Comparison of ENCODE assay signal across 2 cellular contexts in genomic region chr11:123173040-123173855, GRCh38.
TF ChIP-seq lines count a peak whose summit lies in the region.

No MANE protein-coding gene starts in this region.

TF ChIP-seq in SK-N-SH, 30 proteins besides CTCF, POLR2A, EP300 and RAD21 (continued from another document):
- TF ChIP-seq MEF2A (IDR thresholded peaks at IDR 0.05; ENCODE audit: borderline replicate concordance, low read depth) (peak; percentile 78; the same call in 1 of the 2 replicates), YY1 (IDR thresholded peaks at IDR 0.05; ENCODE audit: low read depth) (peak; percentile 53; the same call in 1 of the 2 replicates), REST (IDR thresholded peaks at IDR 0.05; ENCODE audit: low read depth, low read length) (peak; percentile 4; the same call in 1 of the 2 replicates), MXI1 (IDR thresholded peaks at IDR 0.05; ENCODE audit: low read depth, low read length) (no peak), TCF12 (IDR thresholded peaks at IDR 0.05) (peak; percentile 97), TAF1 (IDR thresholded peaks at IDR 0.05; ENCODE audit: borderline replicate concordance, low read depth, low read length) (no peak), FOXJ3 (CRISPR knock-in tag; IDR thresholded peaks at IDR 0.05) (no peak), ZBTB33 (IDR thresholded peaks at IDR 0.05; ENCODE audit: borderline replicate concordance, low read depth) (peak; percentile 67; the same call in 1 of the 2 replicates), GABPA (IDR thresholded peaks at IDR 0.05; ENCODE audit: low read depth) (no peak), FOSL2 (IDR thresholded peaks at IDR 0.05; ENCODE audit: borderline replicate concordance, low read depth) (peak; percentile 87), RFX5 (IDR thresholded peaks at IDR 0.05; ENCODE audit: low read length) (no peak), USF2 (IDR thresholded peaks at IDR 0.05; ENCODE audit: borderline replicate concordance, low read depth, low read length) (no peak), POLR2AphosphoS5 (IDR thresholded peaks at IDR 0.05; ENCODE audit: low read depth, low read length) (peak; percentile 67; the same call in 1 of the 2 replicates), IRF3 (IDR thresholded peaks at IDR 0.05; ENCODE audit: low read depth, low read length) (no peak), CHD2 (IDR thresholded peaks at IDR 0.05; ENCODE audit: low read length, partially characterized antibody) (no peak), SIN3A (IDR thresholded peaks at IDR 0.05; ENCODE audit: borderline replicate concordance, low read depth, low read length) (no peak), SMC3 (IDR thresholded peaks at IDR 0.05; ENCODE audit: low read depth, low read length) (no peak), NRF1 (IDR thresholded peaks at IDR 0.05; ENCODE audit: low read depth, low read length) (no peak), PBX3 (IDR thresholded peaks at IDR 0.05) (peak; percentile 64; the same call in 1 of the 2 replicates), USF1 (IDR thresholded peaks at IDR 0.05; ENCODE audit: borderline replicate concordance, low read depth) (no peak)

TF ChIP-seq in GM23338, 12 proteins besides CTCF, POLR2A, EP300 and RAD21 (continued from another document):
- no peak for TF ChIP-seq ZNF462 (CRISPR knock-in tag; IDR thresholded peaks at IDR 0.05)
- TF ChIP-seq ZNF114 (CRISPR knock-in tag; IDR thresholded peaks at IDR 0.05), result no peak
- TF ChIP-seq EZH2phosphoT487 (IDR thresholded peaks at IDR 0.05; ENCODE audit: unreplicated experiment), result no peak
- TF ChIP-seq POLR2AphosphoS5 (IDR thresholded peaks at IDR 0.05; ENCODE audit: low read depth), result no peak
- no peak for TF ChIP-seq REST (IDR thresholded peaks at IDR 0.05; ENCODE audit: unreplicated experiment)
- no peak for TF ChIP-seq CREB1 (CRISPR knock-in tag; IDR thresholded peaks at IDR 0.05; ENCODE audit: low read depth)
- TF ChIP-seq ETS1 (IDR thresholded peaks at IDR 0.05), result no peak
- TF ChIP-seq STAT1 (IDR thresholded peaks at IDR 0.05; ENCODE audit: unreplicated experiment), result no peak
